ENCODE assay signal across 22 cellular contexts in the genomic region with DNA sequence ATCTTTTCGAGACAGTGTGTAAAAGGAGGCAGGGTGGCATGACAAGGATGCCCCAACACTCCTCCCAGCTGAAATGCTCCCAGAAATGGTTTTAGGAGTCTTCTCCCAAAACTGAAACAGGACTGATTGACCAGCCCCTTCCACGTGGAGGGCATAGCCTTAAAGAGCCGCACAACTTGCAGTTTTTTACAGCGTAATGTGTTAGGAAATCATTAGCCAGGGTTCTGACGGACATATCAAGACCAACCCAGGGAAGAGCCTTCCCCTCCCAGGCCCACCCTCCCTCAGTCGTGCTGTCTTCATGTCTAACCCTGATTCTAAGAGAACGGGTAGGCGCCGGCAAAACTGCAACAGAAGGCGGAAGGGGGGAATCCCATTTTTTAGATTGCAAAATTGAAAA.
"Had no signal": no experiment of that assay in that cellular context is flagged by ENCODE, and none has a peak within 500 bp of the region (broad histone marks: within the 10 kb centered on the region; RNA-seq: fewer than 3 reads in every experiment).

No MANE protein-coding gene starts in this region.

- H3K36me3 ChIP-seq: breast epithelium, sigmoid colon, thoracic aorta had no signal

- H3K27ac ChIP-seq: breast epithelium, heart right ventricle, sigmoid colon, thoracic aorta had no signal

- FAIRE-seq: astrocyte, kidney had no signal

- ATAC-seq: activated T-cell treated with anti-CD3 and anti-CD28 coated beads, Interleukin-2, amount 50 U/mL, for 4 hours; heart right ventricle; naive thymus-derived CD4-positive, alpha-beta T cell; WTC11 had no signal

- H3K4me2 ChIP-seq: smooth muscle cell had no signal

- H3K27me3 ChIP-seq: breast epithelium, heart right ventricle, sigmoid colon had no signal

- H3K9me3 ChIP-seq: breast epithelium, heart right ventricle, sigmoid colon, thoracic aorta had no signal

- DNase-seq: activated CD4-positive, alpha-beta T cell treated with anti-CD3 and anti-CD28 coated beads, Interleukin-2, amount 50 U/mL, for 4 hours; activated CD8-positive, alpha-beta memory T cell treated with anti-CD3 and anti-CD28 coated beads, Interleukin-2, amount 50 U/mL, for 48 hours; activated naive CD4-positive, alpha-beta T cell; activated naive CD8-positive, alpha-beta T cell treated with anti-CD3 and anti-CD28 coated beads for 36 hours; activated T-cell treated with anti-CD3 and anti-CD28 coated beads, Interleukin-2, amount 50 U/mL, for 4 hours; effector CD4-positive, alpha-beta T cell; erythroblast; foreskin fibroblast; heart right ventricle; kidney; naive thymus-derived CD4-positive, alpha-beta T cell; occipital lobe; sigmoid colon; stimulated activated CD4-positive, alpha-beta T cell treated with anti-CD3 and anti-CD28 coated beads, Interleukin-2, amount 100 ng/mL, for 48 hours; stimulated activated CD8-positive, alpha-beta memory T cell treated with anti-CD3 and anti-CD28 coated beads, Interleukin-4, amount 100 ng/mL, for 48 hours; stimulated activated naive B cell treated with anti-CD40 and anti-IgM and Interleukin-4, amounts not matched to agents 10 μg/mL and 1 μg/mL and 100 μg/mL, for 72 hours; T1000 had no signal

- H3K4me3 ChIP-seq: breast epithelium, heart right ventricle, sigmoid colon, smooth muscle cell, thoracic aorta had no signal
